In genomic region chr15:84819291-84819768, GRCh38 we compare ENCODE assay signal across 10 cellular contexts. TPM values are rescaled to one million over a fixed set of nuclear protein-coding genes. Genes with fewer than 3 reads are reported as not detected.
DNase-seq lines count a peak whose midpoint lies in the region; ATAC-seq and TF ChIP-seq lines count a peak whose summit lies in the region.
"Had no signal": no experiment of that assay in that cellular context is flagged by ENCODE, and none has a peak within 500 bp of the region (broad histone marks: within the 10 kb centered on the region; RNA-seq: fewer than 3 reads in every experiment).

No MANE protein-coding gene starts in this region.

- H3K4me1 ChIP-seq in right lobe of liver: peaks cover 0 to 45% (median 14%) of the 10 kb centered on the region in 4 donors
- H3K4me1 ChIP-seq in subcutaneous abdominal adipose tissue (ENCODE audit: control insufficient read depth in 5 of 5, insufficient read depth in 5 of 5, low read length in 5 of 5): peaks cover 16 to 65% (median 57%) of the 10 kb centered on the region in 5 donors

- peak overlapping the region; percentile 47 for H3K27ac Mint-ChIP-seq in dendritic cell treated with granulocyte-macrophage colony-stimulating factor and Interleukin-4, amounts not matched to agents 40 ng/mL and 50 ng/mL, for 4 days
- H3K27ac Mint-ChIP-seq in CD4-positive, alpha-beta T cell: no peak overlapping the region

- intact Hi-C loops in dendritic cell treated with granulocyte-macrophage colony-stimulating factor and Interleukin-4, amounts not matched to agents 40 ng/mL and 50 ng/mL, for 4 days (cut with micrococcal nuclease): no loop called here
- intact Hi-C loops in right lobe of liver (cut with DNase I): no loop called here
- intact Hi-C loops in CD4-positive, alpha-beta T cell (cut with DNase I, micrococcal nuclease): no loop called here

- no peak overlapping the region for H3K4me3 ChIP-seq in right lobe of liver
- H3K4me3 ChIP-seq in subcutaneous abdominal adipose tissue (ENCODE audit: low read depth in 1 of 5, low read length in 5 of 5): peak overlapping the region in 2 of 5 donors; percentile 8 to 72

- H3K27me3 ChIP-seq in right lobe of liver: no peaks in the 10 kb centered on the region
- no peaks in the 10 kb centered on the region for H3K27me3 ChIP-seq in subcutaneous abdominal adipose tissue (ENCODE audit: control insufficient read depth in 5 of 5, insufficient read depth in 4 of 5, low read length in 5 of 5)
- H3K27me3 ChIP-seq in CD4-positive, alpha-beta T cell (ENCODE audit: control insufficient read depth, insufficient read depth, low read length): peaks cover 13% of the 10 kb centered on the region

- H3K27ac ChIP-seq in right lobe of liver (peak overlapping the region; percentile 84 to 95 (median 91)), subcutaneous abdominal adipose tissue (ENCODE audit: low read depth, low read length) (peak overlapping the region; percentile 92)
- H3K27ac ChIP-seq in CD4-positive, alpha-beta T cell (ENCODE audit: low read depth, low read length): no peak overlapping the region

- CTCF ChIA-PET in CD4-positive, alpha-beta T cell (lab: Charles Lee): no interaction called here

- DNase-seq in LHCN-M2 (ENCODE audit: low read depth) (peak; percentile 40), right lobe of liver (peak; percentile 49 to 74 (median 74)), activated T-cell treated with anti-CD3 and anti-CD28 coated beads for 4 hours (no peak), superior temporal gyrus (ENCODE audit: extremely low spot score) (no peak)
- DNase-seq in CD4-positive, alpha-beta T cell: no peak
- no peak for DNase-seq in activated CD4-positive, alpha-beta T cell treated with anti-CD3 and anti-CD28 coated beads, Interleukin-2, amount 50 U/mL, for 1 hour
- DNase-seq: activated CD4-positive, CD25-positive, alpha-beta regulatory T cell treated with anti-CD3 and anti-CD28 coated beads, Interleukin-2, amount 50 U/mL, for 72 hours; DMS153 had no signal

- no peaks in the 10 kb centered on the region for H3K9me3 Mint-ChIP-seq in dendritic cell treated with granulocyte-macrophage colony-stimulating factor and Interleukin-4, amounts not matched to agents 40 ng/mL and 50 ng/mL, for 4 days
- H3K9me3 Mint-ChIP-seq in CD4-positive, alpha-beta T cell: no peaks in the 10 kb centered on the region

- peak; percentile 2 to 10 (median 2) for ATAC-seq in right lobe of liver
- ATAC-seq in CD4-positive, alpha-beta T cell (ENCODE audit: poor library complexity): no peak

- H3K36me3 ChIP-seq in right lobe of liver (no peaks in the 10 kb centered on the region), subcutaneous abdominal adipose tissue (ENCODE audit: control insufficient read depth in 5 of 5, insufficient read depth in 5 of 5, low read length in 5 of 5) (no peaks in the 10 kb centered on the region)

- POLR2A ChIA-PET in CD4-positive, alpha-beta T cell (lab: Charles Lee): no interaction called here

- H3K9me3 ChIP-seq in right lobe of liver (no peaks in the 10 kb centered on the region), subcutaneous abdominal adipose tissue (ENCODE audit: control insufficient read depth in 5 of 5, low read length in 5 of 5) (no peaks in the 10 kb centered on the region)
- no peaks in the 10 kb centered on the region for H3K9me3 ChIP-seq in CD4-positive, alpha-beta T cell (ENCODE audit: control insufficient read depth, low read length)

- peaks cover 35% of the 10 kb centered on the region for H3K4me1 Mint-ChIP-seq in dendritic cell treated with granulocyte-macrophage colony-stimulating factor and Interleukin-4, amounts not matched to agents 40 ng/mL and 50 ng/mL, for 4 days (ENCODE audit: low read depth)
- H3K4me1 Mint-ChIP-seq in CD4-positive, alpha-beta T cell (ENCODE audit: low read depth): peaks cover 12% of the 10 kb centered on the region

- no peaks in the 10 kb centered on the region for H3K36me3 Mint-ChIP-seq in dendritic cell treated with granulocyte-macrophage colony-stimulating factor and Interleukin-4, amounts not matched to agents 40 ng/mL and 50 ng/mL, for 4 days (ENCODE audit: low read depth)
- no peaks in the 10 kb centered on the region for H3K36me3 Mint-ChIP-seq in CD4-positive, alpha-beta T cell (ENCODE audit: low read depth)

- no peak for TF ChIP-seq POLR2A in right lobe of liver (IDR thresholded peaks at IDR 0.05)

- TF ChIP-seq CTCF in right lobe of liver (IDR thresholded peaks at IDR 0.05): no peak
- no peak for TF ChIP-seq CTCF in CD4-positive, alpha-beta T cell (IDR thresholded peaks at IDR 0.05)

- H3K27me3 Mint-ChIP-seq in dendritic cell treated with granulocyte-macrophage colony-stimulating factor and Interleukin-4, amounts not matched to agents 40 ng/mL and 50 ng/mL, for 4 days: peaks cover 16% of the 10 kb centered on the region
- H3K27me3 Mint-ChIP-seq in CD4-positive, alpha-beta T cell: peaks cover 22% of the 10 kb centered on the region

- no peak overlapping the region for H3K4me3 Mint-ChIP-seq in dendritic cell treated with granulocyte-macrophage colony-stimulating factor and Interleukin-4, amounts not matched to agents 40 ng/mL and 50 ng/mL, for 4 days
- no peak overlapping the region for H3K4me3 Mint-ChIP-seq in CD4-positive, alpha-beta T cell

- peak overlapping the region in 4 of 5 donors; percentile 11 to 49 (median 32) for H3K9ac ChIP-seq in subcutaneous abdominal adipose tissue (ENCODE audit: low read length in 5 of 5)

- WGBS in right lobe of liver (ENCODE audit: insufficient coverage, low coverage, low lambda C conversion rate, missing lambda C conversion rate): no CpG with 5 or more reads among the region's 3 CpGs

RNA-seq across cellular contexts. Expression of gene ALPK3, which starts 2.2 kb away (rescaled TPM):
- total RNA-seq in LHCN-M2 (2014; rRNA removed): 33.5 and 37.4 TPM in 2 replicates
- polyA plus RNA-seq in LHCN-M2 (2012): 26.0 TPM
- total RNA-seq in right lobe of liver: 10 to 100 TPM in 1 of 6 experiments, 1 to 10 TPM in 5; 1.3 to 12.5 (median 5.5) TPM
- under 1 TPM; 0.14 TPM for total RNA-seq in CD4-positive, alpha-beta T cell

Comparison
In these comparisons a context has a peak if more than half of its experiments do, and no peak if none do; other contexts are left out.
1. DNase-seq: peak in LHCN-M2 (single experiment) and right lobe of liver (3 of 3); none in CD4-positive, alpha-beta T cell (0 of 10), activated CD4-positive, alpha-beta T cell treated with anti-CD3 and anti-CD28 coated beads, Interleukin-2, amount 50 U/mL, for 1 hour (single experiment), activated T-cell treated with anti-CD3 and anti-CD28 coated beads for 4 hours (single experiment) and superior temporal gyrus (single experiment).